In the genomic region with DNA sequence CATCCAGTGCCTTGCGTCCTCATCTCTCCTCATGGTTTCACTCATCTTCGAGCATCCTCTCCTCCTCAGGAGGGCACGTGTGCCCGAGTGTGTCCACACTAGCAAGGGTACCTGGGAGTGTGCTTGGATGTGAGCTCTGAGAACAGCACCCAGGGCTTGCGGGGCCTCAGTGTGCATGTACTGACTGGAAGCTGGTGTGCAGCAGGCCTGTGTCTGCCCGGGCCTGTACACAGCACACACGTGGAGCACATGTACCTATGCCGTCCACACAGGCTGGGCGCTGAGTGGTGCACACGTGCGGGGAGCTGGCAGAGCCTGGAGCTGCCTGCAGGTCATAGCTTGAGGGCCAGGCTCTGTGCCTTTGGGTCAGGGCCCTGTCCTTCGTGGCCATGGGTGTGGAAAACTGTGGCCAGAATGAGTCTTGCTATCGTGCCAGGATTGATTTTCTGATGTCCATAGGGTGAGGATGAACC, we compare ENCODE assay signal across 13 cellular contexts. TPM values are rescaled to one million over a fixed set of nuclear protein-coding genes. Genes with fewer than 3 reads are reported as not detected.
DNase-seq lines count a peak whose midpoint lies in the region; ATAC-seq and TF ChIP-seq lines count a peak whose summit lies in the region.
"Had no signal": no experiment of that assay in that cellular context is flagged by ENCODE, and none has a peak within 500 bp of the region (broad histone marks: within the 10 kb centered on the region; RNA-seq: fewer than 3 reads in every experiment).

No MANE protein-coding gene starts in this region.

- H3K4me1 ChIP-seq in osteoblast (ENCODE audit: insufficient read depth, low read length) = peaks cover 6% of the 10 kb centered on the region

- POLR2A ChIA-PET in T-cell (lab: Charles Lee) = no interaction called here

- H3K79me2 ChIP-seq in osteoblast (ENCODE audit: insufficient read depth, low read length) = no peaks in the 10 kb centered on the region

- peaks cover 67% of the 10 kb centered on the region for H3K36me3 Mint-ChIP-seq in T-helper 1 cell treated with Interleukin-12 subunit alpha and Interleukin-12 subunit beta and Interleukin-4 antibody, amounts not matched to agents 30 μg/mL and 1 μg/mL, for 36 hours (ENCODE audit: low read depth)
- peaks cover 28% of the 10 kb centered on the region for H3K36me3 Mint-ChIP-seq in T-cell

- DNase-seq in T-helper 1 cell (no peak), T-cell (peak in 3 of 34 experiments; percentile 0 to 22 (median 1)), epithelial cell of esophagus (ENCODE audit: low read depth) (peak; percentile 49), osteoblast (ENCODE audit: insufficient read length, low spot score, missing footprints) (peak; percentile 81), HPDE6-E6E7 (ENCODE audit: extremely low spot score) (no peak), medulla oblongata (ENCODE audit: extremely low spot score) (no peak)
- DNase-seq: activated T-cell treated with anti-CD3 and anti-CD28 coated beads for 4 hours, DMS153, NCI-H1105, NCI-H82 had no signal

- H3K27me3 Mint-ChIP-seq in T-helper 1 cell treated with Interleukin-12 subunit alpha and Interleukin-12 subunit beta and Interleukin-4 antibody, amounts not matched to agents 30 μg/mL and 1 μg/mL, for 36 hours (ENCODE audit: low read depth) = no peaks in the 10 kb centered on the region
- H3K27me3 Mint-ChIP-seq in T-cell = no peaks in the 10 kb centered on the region

- CTCF ChIA-PET in T-cell (lab: Charles Lee) = no interaction called here

- no peaks in the 10 kb centered on the region for H4K20me1 ChIP-seq in osteoblast (ENCODE audit: insufficient read depth, low read length)

- H2AFZ ChIP-seq in osteoblast (ENCODE audit: low read length) = no peak overlapping the region

- no peak for TF ChIP-seq CTCF in epithelial cell of esophagus (IDR thresholded peaks at IDR 0.05; ENCODE audit: insufficient read depth, low read depth, low read length, missing control alignments)
- no peak for TF ChIP-seq CTCF in osteoblast (IDR thresholded peaks at IDR 0.05; ENCODE audit: extremely low read depth, low read depth, low read length)

- H3K4me1 Mint-ChIP-seq in T-helper 1 cell treated with Interleukin-12 subunit alpha and Interleukin-12 subunit beta and Interleukin-4 antibody, amounts not matched to agents 30 μg/mL and 1 μg/mL, for 36 hours (ENCODE audit: low read depth) = peaks cover 13% of the 10 kb centered on the region
- H3K4me1 Mint-ChIP-seq in T-cell = peaks cover 0 to 7% (median 3%) of the 10 kb centered on the region in 3 donors

- ATAC-seq in T-cell (replicated peaks in 1 of 4) = no peak
- ATAC-seq in GM21515 (IDR thresholded peaks at IDR 0.05; ENCODE audit: unreplicated experiment) = no peak

- H3K4me3 Mint-ChIP-seq in T-helper 1 cell treated with Interleukin-12 subunit alpha and Interleukin-12 subunit beta and Interleukin-4 antibody, amounts not matched to agents 30 μg/mL and 1 μg/mL, for 36 hours = no peak overlapping the region
- H3K4me3 Mint-ChIP-seq in T-cell = no peak overlapping the region

- H3K4me3 ChIP-seq in epithelial cell of esophagus (ENCODE audit: low read length) (no peak overlapping the region), osteoblast (ENCODE audit: insufficient read depth, low read length) (no peak overlapping the region)
- H3K4me3 ChIP-seq: skin epidermis had no signal

- no peaks in the 10 kb centered on the region for H3K27me3 ChIP-seq in osteoblast (ENCODE audit: insufficient read depth, low read length)

- no peaks in the 10 kb centered on the region for H3K36me3 ChIP-seq in osteoblast (ENCODE audit: insufficient read depth, low read length)

- H3K4me2 ChIP-seq in osteoblast (ENCODE audit: insufficient read depth, low read length) = no peak overlapping the region

- H3K27ac Mint-ChIP-seq in T-helper 1 cell treated with Interleukin-12 subunit alpha and Interleukin-12 subunit beta and Interleukin-4 antibody, amounts not matched to agents 30 μg/mL and 1 μg/mL, for 36 hours = peak overlapping the region; percentile 62
- H3K27ac Mint-ChIP-seq in T-cell = peak overlapping the region; percentile 34 to 39

- no peaks in the 10 kb centered on the region for H3K9me3 ChIP-seq in osteoblast (ENCODE audit: low read depth, low read length)

- H3K9me3 Mint-ChIP-seq in T-helper 1 cell treated with Interleukin-12 subunit alpha and Interleukin-12 subunit beta and Interleukin-4 antibody, amounts not matched to agents 30 μg/mL and 1 μg/mL, for 36 hours = peaks cover 9% of the 10 kb centered on the region
- peaks cover 0 to 4% (median 0%) of the 10 kb centered on the region in 3 donors for H3K9me3 Mint-ChIP-seq in T-cell

- no peak overlapping the region for H3K27ac ChIP-seq in osteoblast (ENCODE audit: low read depth, low read length)

RNA-seq across cellular contexts. Expression of a gene that starts 34.9 kb away (rescaled TPM):
- total RNA-seq in T-cell (10 to 100 TPM; 12.7 to 26.3 (median 25.0) TPM), osteoblast (203 and 235 TPM in 2 replicates)

RNA-seq across cellular contexts. Expression of a gene that starts 41.1 kb away (rescaled TPM):
- total RNA-seq in T-cell (100 to 1,000 TPM; 110 to 231 (median 180) TPM), osteoblast (not detected in 2 replicates)

Comparison
In these comparisons a context has a peak if more than half of its experiments do, and no peak if none do; other contexts are left out.
1. DNase-seq: peak in epithelial cell of esophagus (single experiment) and osteoblast (single experiment); none in T-helper 1 cell (0 of 5), HPDE6-E6E7 (single experiment) and medulla oblongata (single experiment).
2. RNA of a gene that starts 41.1 kb away (total RNA-seq): 110 to 231 TPM in T-cell; not detected in osteoblast; every median in the first group is over 100 times any median in the second.